ENCODE assay signal across 1 cellular context in the genomic region with DNA sequence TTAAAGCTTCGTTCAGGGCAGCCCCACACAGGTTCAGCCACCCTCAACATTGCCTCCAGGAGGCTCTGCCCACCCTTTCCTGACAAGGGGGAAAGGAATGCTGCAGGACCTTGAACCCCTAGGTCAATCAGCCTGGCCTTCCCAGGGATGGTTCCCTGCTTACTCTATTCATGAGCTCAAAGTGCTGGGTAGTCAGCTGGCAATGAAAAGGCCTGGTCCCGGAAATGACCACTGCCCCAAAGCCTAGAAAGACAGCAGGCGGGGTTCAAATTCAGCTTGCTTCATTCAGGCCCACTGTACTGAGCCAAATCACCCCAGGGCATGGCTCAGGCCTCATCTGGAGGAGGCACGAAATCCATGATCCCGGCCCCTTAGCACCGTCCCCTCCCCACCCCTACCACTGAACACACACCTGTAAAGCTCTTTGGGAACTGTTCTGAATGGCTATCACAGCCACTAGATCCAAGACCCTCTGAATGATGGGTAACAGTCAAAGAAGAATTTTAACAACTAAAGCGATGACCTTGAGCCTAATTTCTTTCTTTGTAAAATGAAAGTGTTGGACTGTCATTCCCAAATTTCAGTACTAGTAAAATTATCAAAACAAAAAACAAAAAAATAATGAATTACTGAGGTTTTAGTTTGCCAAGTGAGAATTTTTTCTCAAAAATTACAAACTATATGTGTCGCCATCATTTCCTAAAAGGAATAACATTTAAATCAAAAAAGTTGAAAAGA.
TF ChIP-seq lines count a peak whose summit lies in the region.

No MANE protein-coding gene starts in this region.

TF ChIP-seq in HepG2, 621 proteins besides CTCF, POLR2A, EP300 and RAD21 (continued from another document and continues in another):
- TF ChIP-seq, protein P1, sequence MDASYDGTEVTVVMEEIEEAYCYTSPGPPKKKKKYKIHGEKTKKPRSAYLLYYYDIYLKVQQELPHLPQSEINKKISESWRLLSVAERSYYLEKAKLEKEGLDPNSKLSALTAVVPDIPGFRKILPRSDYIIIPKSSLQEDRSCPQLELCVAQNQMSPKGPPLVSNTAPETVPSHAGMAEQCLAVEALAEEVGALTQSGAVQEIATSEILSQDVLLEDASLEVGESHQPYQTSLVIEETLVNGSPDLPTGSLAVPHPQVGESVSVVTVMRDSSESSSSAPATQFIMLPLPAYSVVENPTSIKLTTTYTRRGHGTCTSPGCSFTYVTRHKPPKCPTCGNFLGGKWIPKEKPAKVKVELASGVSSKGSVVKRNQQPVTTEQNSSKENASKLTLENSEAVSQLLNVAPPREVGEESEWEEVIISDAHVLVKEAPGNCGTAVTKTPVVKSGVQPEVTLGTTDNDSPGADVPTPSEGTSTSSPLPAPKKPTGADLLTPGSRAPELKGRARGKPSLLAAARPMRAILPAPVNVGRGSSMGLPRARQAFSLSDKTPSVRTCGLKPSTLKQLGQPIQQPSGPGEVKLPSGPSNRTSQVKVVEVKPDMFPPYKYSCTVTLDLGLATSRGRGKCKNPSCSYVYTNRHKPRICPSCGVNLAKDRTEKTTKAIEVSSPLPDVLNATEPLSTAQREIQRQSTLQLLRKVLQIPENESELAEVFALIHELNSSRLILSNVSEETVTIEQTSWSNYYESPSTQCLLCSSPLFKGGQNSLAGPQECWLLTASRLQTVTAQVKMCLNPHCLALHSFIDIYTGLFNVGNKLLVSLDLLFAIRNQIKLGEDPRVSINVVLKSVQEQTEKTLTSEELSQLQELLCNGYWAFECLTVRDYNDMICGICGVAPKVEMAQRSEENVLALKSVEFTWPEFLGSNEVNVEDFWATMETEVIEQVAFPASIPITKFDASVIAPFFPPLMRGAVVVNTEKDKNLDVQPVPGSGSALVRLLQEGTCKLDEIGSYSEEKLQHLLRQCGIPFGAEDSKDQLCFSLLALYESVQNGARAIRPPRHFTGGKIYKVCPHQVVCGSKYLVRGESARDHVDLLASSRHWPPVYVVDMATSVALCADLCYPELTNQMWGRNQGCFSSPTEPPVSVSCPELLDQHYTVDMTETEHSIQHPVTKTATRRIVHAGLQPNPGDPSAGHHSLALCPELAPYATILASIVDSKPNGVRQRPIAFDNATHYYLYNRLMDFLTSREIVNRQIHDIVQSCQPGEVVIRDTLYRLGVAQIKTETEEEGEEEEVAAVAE (CRISPR knock-in tag; IDR thresholded peaks at IDR 0.05; ENCODE audit: borderline replicate concordance) = peak; percentile 46; the same call in 1 of the 2 replicates
- TF ChIP-seq, protein P2, sequence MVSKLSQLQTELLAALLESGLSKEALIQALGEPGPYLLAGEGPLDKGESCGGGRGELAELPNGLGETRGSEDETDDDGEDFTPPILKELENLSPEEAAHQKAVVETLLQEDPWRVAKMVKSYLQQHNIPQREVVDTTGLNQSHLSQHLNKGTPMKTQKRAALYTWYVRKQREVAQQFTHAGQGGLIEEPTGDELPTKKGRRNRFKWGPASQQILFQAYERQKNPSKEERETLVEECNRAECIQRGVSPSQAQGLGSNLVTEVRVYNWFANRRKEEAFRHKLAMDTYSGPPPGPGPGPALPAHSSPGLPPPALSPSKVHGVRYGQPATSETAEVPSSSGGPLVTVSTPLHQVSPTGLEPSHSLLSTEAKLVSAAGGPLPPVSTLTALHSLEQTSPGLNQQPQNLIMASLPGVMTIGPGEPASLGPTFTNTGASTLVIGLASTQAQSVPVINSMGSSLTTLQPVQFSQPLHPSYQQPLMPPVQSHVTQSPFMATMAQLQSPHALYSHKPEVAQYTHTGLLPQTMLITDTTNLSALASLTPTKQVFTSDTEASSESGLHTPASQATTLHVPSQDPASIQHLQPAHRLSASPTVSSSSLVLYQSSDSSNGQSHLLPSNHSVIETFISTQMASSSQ (IDR thresholded peaks at IDR 0.05; ENCODE audit: low read depth) = 0 out of 2 replicates have a peak, but pooled peaks have one; percentile 19
- TF ChIP-seq, protein P2 (CRISPR knock-in tag; IDR thresholded peaks at IDR 0.05; ENCODE audit: borderline replicate concordance) = peak; percentile 52; the same call in 1 of the 2 replicates
- TF ChIP-seq ZNF547 (CRISPR knock-in tag; IDR thresholded peaks at IDR 0.05) (no peak), PHF8 (CRISPR knock-in tag; IDR thresholded peaks at IDR 0.05) (peak; percentile 40; the same call in 1 of the 2 replicates), GPN1 (CRISPR knock-in tag; IDR thresholded peaks at IDR 0.05; ENCODE audit: borderline replicate concordance) (no peak), MATR3 (CRISPR knock-in tag; IDR thresholded peaks at IDR 0.05) (no peak), GZF1 (CRISPR knock-in tag; IDR thresholded peaks at IDR 0.05) (no peak), ZNF207 (IDR thresholded peaks at IDR 0.05; ENCODE audit: borderline replicate concordance) (no peak), BRCA1 (CRISPR knock-in tag; IDR thresholded peaks at IDR 0.05) (no peak), ZNF562 (CRISPR knock-in tag; IDR thresholded peaks at IDR 0.05; ENCODE audit: borderline replicate concordance) (no peak), ZNF230 (CRISPR knock-in tag; IDR thresholded peaks at IDR 0.05) (no peak), NR2C2 (CRISPR knock-in tag; IDR thresholded peaks at IDR 0.05; ENCODE audit: borderline replicate concordance) (peak; percentile 85), FOXM1 (CRISPR knock-in tag; IDR thresholded peaks at IDR 0.05) (no peak), EZH2 (conservative IDR thresholded peaks at IDR 0.05; ENCODE audit: low read depth, low read length) (no peak), ZNF12 (CRISPR knock-in tag; IDR thresholded peaks at IDR 0.05) (peak; percentile 58; the same call in 1 of the 2 replicates), SNAI1 (CRISPR knock-in tag; IDR thresholded peaks at IDR 0.05; ENCODE audit: borderline replicate concordance) (no peak), EEA1 (CRISPR knock-in tag; IDR thresholded peaks at IDR 0.05; ENCODE audit: borderline replicate concordance) (no peak), ZNF660 (CRISPR knock-in tag; IDR thresholded peaks at IDR 0.05; ENCODE audit: borderline replicate concordance, low read depth) (no peak), MTA1 (CRISPR knock-in tag; IDR thresholded peaks at IDR 0.05; ENCODE audit: borderline replicate concordance) (no peak), ZNF543 (CRISPR knock-in tag; IDR thresholded peaks at IDR 0.05) (no peak), ZSCAN9 (CRISPR knock-in tag; IDR thresholded peaks at IDR 0.05; ENCODE audit: borderline replicate concordance) (0 out of 2 replicates have a peak, but pooled peaks have one; percentile 52), SALL2 (CRISPR knock-in tag; IDR thresholded peaks at IDR 0.05) (no peak), ZNF788 (CRISPR knock-in tag; IDR thresholded peaks at IDR 0.05; ENCODE audit: borderline replicate concordance) (peak; percentile 84; the same call in 1 of the 2 replicates), ZNF44 (CRISPR knock-in tag; IDR thresholded peaks at IDR 0.05) (no peak), TARDBP (CRISPR knock-in tag; IDR thresholded peaks at IDR 0.05) (peak; percentile 88), ELF1 (CRISPR knock-in tag; IDR thresholded peaks at IDR 0.05) (peak; percentile 90), GATAD2A (CRISPR knock-in tag; IDR thresholded peaks at IDR 0.05) (peak; percentile 83), KAT8 (CRISPR knock-in tag; IDR thresholded peaks at IDR 0.05) (peak; percentile 80), CHD4 (IDR thresholded peaks at IDR 0.05; ENCODE audit: borderline replicate concordance, low read length) (no peak)
- TF ChIP-seq, protein P3, sequence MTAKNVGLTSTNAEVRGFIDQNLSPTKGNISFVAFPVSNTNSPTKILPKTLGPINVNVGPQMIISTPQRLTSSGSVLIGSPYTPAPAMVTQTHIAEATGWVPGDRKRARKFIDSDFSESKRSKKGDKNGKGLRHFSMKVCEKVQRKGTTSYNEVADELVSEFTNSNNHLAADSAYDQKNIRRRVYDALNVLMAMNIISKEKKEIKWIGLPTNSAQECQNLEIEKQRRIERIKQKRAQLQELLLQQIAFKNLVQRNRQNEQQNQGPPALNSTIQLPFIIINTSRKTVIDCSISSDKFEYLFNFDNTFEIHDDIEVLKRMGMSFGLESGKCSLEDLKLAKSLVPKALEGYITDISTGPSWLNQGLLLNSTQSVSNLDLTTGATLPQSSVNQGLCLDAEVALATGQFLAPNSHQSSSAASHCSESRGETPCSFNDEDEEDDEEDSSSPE (CRISPR knock-in tag; IDR thresholded peaks at IDR 0.05) = no peak
- TF ChIP-seq, protein P4, sequence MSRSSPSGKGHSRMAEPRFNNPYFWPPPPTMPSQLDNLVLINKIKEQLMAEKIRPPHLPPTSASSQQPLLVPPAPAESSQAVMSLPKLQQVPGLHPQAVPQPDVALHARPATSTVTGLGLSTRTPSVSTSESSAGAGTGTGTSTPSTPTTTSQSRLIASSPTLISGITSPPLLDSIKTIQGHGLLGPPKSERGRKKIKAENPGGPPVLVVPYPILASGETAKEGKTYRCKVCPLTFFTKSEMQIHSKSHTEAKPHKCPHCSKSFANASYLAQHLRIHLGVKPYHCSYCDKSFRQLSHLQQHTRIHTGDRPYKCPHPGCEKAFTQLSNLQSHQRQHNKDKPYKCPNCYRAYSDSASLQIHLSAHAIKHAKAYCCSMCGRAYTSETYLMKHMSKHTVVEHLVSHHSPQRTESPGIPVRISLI (CRISPR knock-in tag; IDR thresholded peaks at IDR 0.05; ENCODE audit: borderline replicate concordance) = peak; percentile 76
- TF ChIP-seq, protein P5, sequence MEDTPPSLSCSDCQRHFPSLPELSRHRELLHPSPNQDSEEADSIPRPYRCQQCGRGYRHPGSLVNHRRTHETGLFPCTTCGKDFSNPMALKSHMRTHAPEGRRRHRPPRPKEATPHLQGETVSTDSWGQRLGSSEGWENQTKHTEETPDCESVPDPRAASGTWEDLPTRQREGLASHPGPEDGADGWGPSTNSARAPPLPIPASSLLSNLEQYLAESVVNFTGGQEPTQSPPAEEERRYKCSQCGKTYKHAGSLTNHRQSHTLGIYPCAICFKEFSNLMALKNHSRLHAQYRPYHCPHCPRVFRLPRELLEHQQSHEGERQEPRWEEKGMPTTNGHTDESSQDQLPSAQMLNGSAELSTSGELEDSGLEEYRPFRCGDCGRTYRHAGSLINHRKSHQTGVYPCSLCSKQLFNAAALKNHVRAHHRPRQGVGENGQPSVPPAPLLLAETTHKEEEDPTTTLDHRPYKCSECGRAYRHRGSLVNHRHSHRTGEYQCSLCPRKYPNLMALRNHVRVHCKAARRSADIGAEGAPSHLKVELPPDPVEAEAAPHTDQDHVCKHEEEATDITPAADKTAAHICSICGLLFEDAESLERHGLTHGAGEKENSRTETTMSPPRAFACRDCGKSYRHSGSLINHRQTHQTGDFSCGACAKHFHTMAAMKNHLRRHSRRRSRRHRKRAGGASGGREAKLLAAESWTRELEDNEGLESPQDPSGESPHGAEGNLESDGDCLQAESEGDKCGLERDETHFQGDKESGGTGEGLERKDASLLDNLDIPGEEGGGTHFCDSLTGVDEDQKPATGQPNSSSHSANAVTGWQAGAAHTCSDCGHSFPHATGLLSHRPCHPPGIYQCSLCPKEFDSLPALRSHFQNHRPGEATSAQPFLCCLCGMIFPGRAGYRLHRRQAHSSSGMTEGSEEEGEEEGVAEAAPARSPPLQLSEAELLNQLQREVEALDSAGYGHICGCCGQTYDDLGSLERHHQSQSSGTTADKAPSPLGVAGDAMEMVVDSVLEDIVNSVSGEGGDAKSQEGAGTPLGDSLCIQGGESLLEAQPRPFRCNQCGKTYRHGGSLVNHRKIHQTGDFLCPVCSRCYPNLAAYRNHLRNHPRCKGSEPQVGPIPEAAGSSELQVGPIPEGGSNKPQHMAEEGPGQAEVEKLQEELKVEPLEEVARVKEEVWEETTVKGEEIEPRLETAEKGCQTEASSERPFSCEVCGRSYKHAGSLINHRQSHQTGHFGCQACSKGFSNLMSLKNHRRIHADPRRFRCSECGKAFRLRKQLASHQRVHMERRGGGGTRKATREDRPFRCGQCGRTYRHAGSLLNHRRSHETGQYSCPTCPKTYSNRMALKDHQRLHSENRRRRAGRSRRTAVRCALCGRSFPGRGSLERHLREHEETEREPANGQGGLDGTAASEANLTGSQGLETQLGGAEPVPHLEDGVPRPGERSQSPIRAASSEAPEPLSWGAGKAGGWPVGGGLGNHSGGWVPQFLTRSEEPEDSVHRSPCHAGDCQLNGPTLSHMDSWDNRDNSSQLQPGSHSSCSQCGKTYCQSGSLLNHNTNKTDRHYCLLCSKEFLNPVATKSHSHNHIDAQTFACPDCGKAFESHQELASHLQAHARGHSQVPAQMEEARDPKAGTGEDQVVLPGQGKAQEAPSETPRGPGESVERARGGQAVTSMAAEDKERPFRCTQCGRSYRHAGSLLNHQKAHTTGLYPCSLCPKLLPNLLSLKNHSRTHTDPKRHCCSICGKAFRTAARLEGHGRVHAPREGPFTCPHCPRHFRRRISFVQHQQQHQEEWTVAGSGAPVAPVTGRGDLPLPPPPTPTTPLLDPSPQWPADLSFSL (CRISPR knock-in tag; IDR thresholded peaks at IDR 0.05) = no peak; the same call in 1 of the 2 replicates
- TF ChIP-seq, protein P6, sequence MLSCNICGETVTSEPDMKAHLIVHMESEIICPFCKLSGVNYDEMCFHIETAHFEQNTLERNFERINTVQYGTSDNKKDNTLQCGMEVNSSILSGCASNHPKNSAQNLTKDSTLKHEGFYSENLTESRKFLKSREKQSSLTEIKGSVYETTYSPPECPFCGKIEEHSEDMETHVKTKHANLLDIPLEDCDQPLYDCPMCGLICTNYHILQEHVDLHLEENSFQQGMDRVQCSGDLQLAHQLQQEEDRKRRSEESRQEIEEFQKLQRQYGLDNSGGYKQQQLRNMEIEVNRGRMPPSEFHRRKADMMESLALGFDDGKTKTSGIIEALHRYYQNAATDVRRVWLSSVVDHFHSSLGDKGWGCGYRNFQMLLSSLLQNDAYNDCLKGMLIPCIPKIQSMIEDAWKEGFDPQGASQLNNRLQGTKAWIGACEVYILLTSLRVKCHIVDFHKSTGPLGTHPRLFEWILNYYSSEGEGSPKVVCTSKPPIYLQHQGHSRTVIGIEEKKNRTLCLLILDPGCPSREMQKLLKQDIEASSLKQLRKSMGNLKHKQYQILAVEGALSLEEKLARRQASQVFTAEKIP (CRISPR knock-in tag; IDR thresholded peaks at IDR 0.05; ENCODE audit: borderline replicate concordance) = no peak
- TF ChIP-seq, protein P7, sequence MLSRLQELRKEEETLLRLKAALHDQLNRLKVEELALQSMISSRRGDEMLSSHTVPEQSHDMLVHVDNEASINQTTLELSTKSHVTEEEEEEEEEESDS (CRISPR knock-in tag; IDR thresholded peaks at IDR 0.05; ENCODE audit: borderline replicate concordance) = no peak
- TF ChIP-seq, protein P8, sequence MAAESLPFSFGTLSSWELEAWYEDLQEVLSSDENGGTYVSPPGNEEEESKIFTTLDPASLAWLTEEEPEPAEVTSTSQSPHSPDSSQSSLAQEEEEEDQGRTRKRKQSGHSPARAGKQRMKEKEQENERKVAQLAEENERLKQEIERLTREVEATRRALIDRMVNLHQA (CRISPR knock-in tag; IDR thresholded peaks at IDR 0.05) = no peak
